Comparison of ENCODE assay signal across 20 cellular contexts in the genomic region with DNA sequence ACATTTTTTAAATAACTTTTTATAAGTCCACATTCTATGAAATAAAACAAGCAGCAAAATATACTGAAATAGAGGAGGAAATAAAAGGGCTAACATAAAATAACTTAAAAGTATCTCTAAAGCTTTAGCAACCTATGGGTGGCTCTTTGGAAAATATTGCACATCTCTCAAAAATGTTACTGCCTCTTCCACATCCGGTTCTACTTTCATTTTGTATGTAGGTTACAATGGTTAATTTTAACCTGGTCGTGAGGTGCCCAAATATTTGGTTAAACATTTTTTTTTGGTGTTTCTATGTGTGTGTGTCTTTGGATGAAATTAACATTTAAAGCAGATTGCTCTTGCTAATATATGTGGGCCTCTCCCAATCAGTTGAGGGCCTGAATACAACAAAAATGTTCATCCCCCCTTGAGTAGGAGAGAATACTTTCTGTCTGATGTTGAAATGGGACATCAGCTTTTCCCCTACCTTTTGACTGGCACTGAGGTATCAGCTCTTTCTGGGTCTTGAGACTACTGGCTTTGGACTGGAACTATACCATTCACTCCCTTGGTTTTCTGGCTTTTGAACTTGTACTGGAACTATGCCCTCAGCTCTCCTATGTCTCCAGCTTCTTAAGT.
DNase-seq lines count a peak whose midpoint lies in the region; ATAC-seq, FAIRE-seq and TF ChIP-seq lines count a peak whose summit lies in the region.
"Had no signal": no experiment of that assay in that cellular context is flagged by ENCODE, and none has a peak within 500 bp of the region (broad histone marks: within the 10 kb centered on the region; RNA-seq: fewer than 3 reads in every experiment).

No MANE protein-coding gene starts in this region.

- no peaks in the 10 kb centered on the region for H3K9me3 Mint-ChIP-seq in GM23338
- H3K9me3 Mint-ChIP-seq: dendritic cell treated with granulocyte-macrophage colony-stimulating factor and Interleukin-4, amounts not matched to agents 40 ng/mL and 50 ng/mL, for 4 days had no signal

- H3K4me1 ChIP-seq in GM23338 (ENCODE audit: insufficient read depth) (no peaks in the 10 kb centered on the region), heart right ventricle (peaks cover 0 to 11% (median 0%) of the 10 kb centered on the region in 9 donors)
- H3K4me1 ChIP-seq: BLaER1, left ventricle myocardium inferior had no signal

- H3K36me3 ChIP-seq in GM23338 (ENCODE audit: insufficient read depth) (no peaks in the 10 kb centered on the region), SU-DHL-6 (ENCODE audit: low read length) (no peaks in the 10 kb centered on the region), heart right ventricle (no peaks in the 10 kb centered on the region)
- H3K36me3 ChIP-seq: BLaER1, left ventricle myocardium inferior had no signal

- 44 to 82% methylated on average over 2 of the region's 2 CpGs for WGBS in heart right ventricle, 2 donors

- H3K9me3 ChIP-seq in SU-DHL-6 (ENCODE audit: insufficient read depth, low read length) (no peaks in the 10 kb centered on the region), heart right ventricle (no peaks in the 10 kb centered on the region)
- H3K9me3 ChIP-seq: BLaER1, left ventricle myocardium inferior had no signal

- no peaks in the 10 kb centered on the region for H3K9me2 ChIP-seq in GM23338 (ENCODE audit: insufficient read depth)
- H3K9me2 ChIP-seq in SU-DHL-6 (replicated peaks; ENCODE audit: insufficient read depth, low read length), result no peaks in the 10 kb centered on the region

- H3K79me2 ChIP-seq in GM23338 (replicated peaks; ENCODE audit: insufficient read depth), result no peaks in the 10 kb centered on the region
- no peaks in the 10 kb centered on the region for H3K79me2 ChIP-seq in SU-DHL-6 (ENCODE audit: insufficient read depth, low read length)

- 0 out of 2 replicates have a peak overlapping the region, but pooled peaks have one; percentile 15 for H2AFZ ChIP-seq in GM23338
- H2AFZ ChIP-seq in SU-DHL-6 (ENCODE audit: low read depth, low read length, severe bottlenecking), result peak overlapping the region; percentile 59

- H3K4me1 Mint-ChIP-seq in GM23338, result no peaks in the 10 kb centered on the region
- H3K4me1 Mint-ChIP-seq: naive thymus-derived CD8-positive, alpha-beta T cell had no signal

- H3K9ac ChIP-seq in SU-DHL-6 (ENCODE audit: low read length), result no peak overlapping the region
- H3K9ac ChIP-seq: BLaER1 had no signal

- H3K4me3 Mint-ChIP-seq in GM23338, result no peak overlapping the region
- H3K4me3 Mint-ChIP-seq: dendritic cell treated with granulocyte-macrophage colony-stimulating factor and Interleukin-4, amounts not matched to agents 40 ng/mL and 50 ng/mL, for 4 days; naive thymus-derived CD8-positive, alpha-beta T cell had no signal

- DNase-seq in GM23338 (ENCODE audit: low spot score) (no peak), 8988T (no peak), D721Med (ENCODE audit: insufficient read length, low spot score) (no peak), heart right ventricle (no peak)
- no peak for DNase-seq in activated CD8-positive, alpha-beta memory T cell treated with anti-CD3 and anti-CD28 coated beads, Interleukin-2, amount 50 U/mL, for 48 hours
- DNase-seq: activated CD4-positive, alpha-beta T cell treated with anti-CD3 and anti-CD28 coated beads, Interleukin-2, amount 50 U/mL, for 1 hour; amygdala; DMS79 treated with DMSO at 0.1 percent for 48 hours; KG1; left ventricle myocardium inferior; naive thymus-derived CD8-positive, alpha-beta T cell; NCI-H1694; NCI-H510A treated with DMSO at 0.1 percent for 48 hours; stimulated activated naive CD8-positive, alpha-beta T cell treated with anti-CD3 and anti-CD28 coated beads, Interleukin-15, Interleukin-2, amounts not matched to agents 100 U/mL and 50 U/mL, for 24 hours had no signal

- H3K27ac ChIP-seq in GM23338 (ENCODE audit: low read depth), result no peak overlapping the region
- H3K27ac ChIP-seq in SU-DHL-6 (ENCODE audit: low read depth, low read length), result no peak overlapping the region
- no peak overlapping the region for H3K27ac ChIP-seq in heart right ventricle
- H3K27ac ChIP-seq: BLaER1, left ventricle myocardium inferior had no signal

- H3K27me3 ChIP-seq in GM23338 (ENCODE audit: insufficient read depth) (no peaks in the 10 kb centered on the region), SU-DHL-6 (ENCODE audit: low read length) (no peaks in the 10 kb centered on the region), heart right ventricle (no peaks in the 10 kb centered on the region)
- H3K27me3 ChIP-seq: BLaER1 had no signal

- no peaks in the 10 kb centered on the region for H4K20me1 ChIP-seq in GM23338 (replicated peaks; ENCODE audit: insufficient read depth)
- H4K20me1 ChIP-seq in SU-DHL-6 (ENCODE audit: low read depth, low read length), result no peaks in the 10 kb centered on the region
- H4K20me1 ChIP-seq: BLaER1 had no signal

- H3K27me3 Mint-ChIP-seq in GM23338 (ENCODE audit: insufficient read depth, low read depth, poor library complexity), result no peaks in the 10 kb centered on the region
- H3K27me3 Mint-ChIP-seq: dendritic cell treated with granulocyte-macrophage colony-stimulating factor and Interleukin-4, amounts not matched to agents 40 ng/mL and 50 ng/mL, for 4 days; naive thymus-derived CD8-positive, alpha-beta T cell had no signal

- no peaks in the 10 kb centered on the region for H3F3A ChIP-seq in GM23338 (replicated peaks; ENCODE audit: low read depth)
- no peaks in the 10 kb centered on the region for H3F3A ChIP-seq in SU-DHL-6 (ENCODE audit: insufficient read depth)

- no peak overlapping the region for H3K4me2 ChIP-seq in GM23338
- H3K4me2 ChIP-seq in SU-DHL-6 (ENCODE audit: low read depth, low read length, poor library complexity, severe bottlenecking), result no peak overlapping the region
- H3K4me2 ChIP-seq: BLaER1 had no signal

- FAIRE-seq in D721Med (lab: Jason Lieb, UNC), result no peak

- ATAC-seq in GM18861 (IDR thresholded peaks at IDR 0.05; ENCODE audit: unreplicated experiment) (peak; percentile 63), GM23338 (no peak), HG03196 (IDR thresholded peaks at IDR 0.05; ENCODE audit: unreplicated experiment) (peak; percentile 69), heart right ventricle (no peak)
- ATAC-seq: naive thymus-derived CD8-positive, alpha-beta T cell; sciatic nerve; stimulated activated naive CD8-positive, alpha-beta T cell treated with anti-CD3 and anti-CD28 coated beads, Interleukin-15, Interleukin-2, amounts not matched to agents 100 U/mL and 50 U/mL, for 24 hours had no signal

- H3K27ac Mint-ChIP-seq in GM23338, result no peak overlapping the region
- H3K27ac Mint-ChIP-seq: dendritic cell treated with granulocyte-macrophage colony-stimulating factor and Interleukin-4, amounts not matched to agents 40 ng/mL and 50 ng/mL, for 4 days; naive thymus-derived CD8-positive, alpha-beta T cell had no signal

- intact Hi-C loops in heart right ventricle (cut with DNase I), result no loop called here

- no peaks in the 10 kb centered on the region for H3K36me3 Mint-ChIP-seq in GM23338 (ENCODE audit: low read depth)
- H3K36me3 Mint-ChIP-seq: naive thymus-derived CD8-positive, alpha-beta T cell had no signal

- TF ChIP-seq CTCF in GM23338 (conservative IDR thresholded peaks at IDR 0.05; ENCODE audit: low read depth in 2 of 2), result no peak
- TF ChIP-seq CTCF in SU-DHL-6 (IDR thresholded peaks at IDR 0.05; ENCODE audit: insufficient read depth, low read length, poor library complexity, severe bottlenecking), result no peak
- no peak for TF ChIP-seq CTCF in D721Med (IDR thresholded peaks at IDR 0.05; ENCODE audit: insufficient read depth, missing control alignments)
- TF ChIP-seq CTCF in heart right ventricle (IDR thresholded peaks at IDR 0.05), result no peak

- H3K4me3 ChIP-seq in GM23338, result no peak overlapping the region
- H3K4me3 ChIP-seq in SU-DHL-6 (ENCODE audit: insufficient read depth, low read length, poor library complexity, severe bottlenecking), result no peak overlapping the region
- no peak overlapping the region for H3K4me3 ChIP-seq in heart right ventricle
- H3K4me3 ChIP-seq: BLaER1, left ventricle myocardium inferior had no signal

TF ChIP-seq in GM23338, 12 proteins besides CTCF, POLR2A, EP300 and RAD21 (continues in another document):
- TF ChIP-seq, protein P1, sequence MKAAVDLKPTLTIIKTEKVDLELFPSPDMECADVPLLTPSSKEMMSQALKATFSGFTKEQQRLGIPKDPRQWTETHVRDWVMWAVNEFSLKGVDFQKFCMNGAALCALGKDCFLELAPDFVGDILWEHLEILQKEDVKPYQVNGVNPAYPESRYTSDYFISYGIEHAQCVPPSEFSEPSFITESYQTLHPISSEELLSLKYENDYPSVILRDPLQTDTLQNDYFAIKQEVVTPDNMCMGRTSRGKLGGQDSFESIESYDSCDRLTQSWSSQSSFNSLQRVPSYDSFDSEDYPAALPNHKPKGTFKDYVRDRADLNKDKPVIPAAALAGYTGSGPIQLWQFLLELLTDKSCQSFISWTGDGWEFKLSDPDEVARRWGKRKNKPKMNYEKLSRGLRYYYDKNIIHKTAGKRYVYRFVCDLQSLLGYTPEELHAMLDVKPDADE (IDR thresholded peaks at IDR 0.05), result no peak
- TF ChIP-seq POLR2AphosphoS5 (IDR thresholded peaks at IDR 0.05; ENCODE audit: low read depth) (no peak), ZNF114 (CRISPR knock-in tag; IDR thresholded peaks at IDR 0.05) (no peak), ZNF331 (CRISPR knock-in tag; IDR thresholded peaks at IDR 0.05; ENCODE audit: low read depth) (no peak), NANOG (IDR thresholded peaks at IDR 0.05; ENCODE audit: borderline replicate concordance) (no peak)
- TF ChIP-seq, protein P2, sequence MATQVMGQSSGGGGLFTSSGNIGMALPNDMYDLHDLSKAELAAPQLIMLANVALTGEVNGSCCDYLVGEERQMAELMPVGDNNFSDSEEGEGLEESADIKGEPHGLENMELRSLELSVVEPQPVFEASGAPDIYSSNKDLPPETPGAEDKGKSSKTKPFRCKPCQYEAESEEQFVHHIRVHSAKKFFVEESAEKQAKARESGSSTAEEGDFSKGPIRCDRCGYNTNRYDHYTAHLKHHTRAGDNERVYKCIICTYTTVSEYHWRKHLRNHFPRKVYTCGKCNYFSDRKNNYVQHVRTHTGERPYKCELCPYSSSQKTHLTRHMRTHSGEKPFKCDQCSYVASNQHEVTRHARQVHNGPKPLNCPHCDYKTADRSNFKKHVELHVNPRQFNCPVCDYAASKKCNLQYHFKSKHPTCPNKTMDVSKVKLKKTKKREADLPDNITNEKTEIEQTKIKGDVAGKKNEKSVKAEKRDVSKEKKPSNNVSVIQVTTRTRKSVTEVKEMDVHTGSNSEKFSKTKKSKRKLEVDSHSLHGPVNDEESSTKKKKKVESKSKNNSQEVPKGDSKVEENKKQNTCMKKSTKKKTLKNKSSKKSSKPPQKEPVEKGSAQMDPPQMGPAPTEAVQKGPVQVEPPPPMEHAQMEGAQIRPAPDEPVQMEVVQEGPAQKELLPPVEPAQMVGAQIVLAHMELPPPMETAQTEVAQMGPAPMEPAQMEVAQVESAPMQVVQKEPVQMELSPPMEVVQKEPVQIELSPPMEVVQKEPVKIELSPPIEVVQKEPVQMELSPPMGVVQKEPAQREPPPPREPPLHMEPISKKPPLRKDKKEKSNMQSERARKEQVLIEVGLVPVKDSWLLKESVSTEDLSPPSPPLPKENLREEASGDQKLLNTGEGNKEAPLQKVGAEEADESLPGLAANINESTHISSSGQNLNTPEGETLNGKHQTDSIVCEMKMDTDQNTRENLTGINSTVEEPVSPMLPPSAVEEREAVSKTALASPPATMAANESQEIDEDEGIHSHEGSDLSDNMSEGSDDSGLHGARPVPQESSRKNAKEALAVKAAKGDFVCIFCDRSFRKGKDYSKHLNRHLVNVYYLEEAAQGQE (IDR thresholded peaks at IDR 0.05; ENCODE audit: unreplicated experiment), result no peak

Comparison
In these comparisons a context has a peak if more than half of its experiments do, and no peak if none do; other contexts are left out.
1. ATAC-seq: peak in GM18861 (single experiment) and HG03196 (single experiment); none in GM23338 (single experiment) and heart right ventricle (0 of 8).